Comparison of ENCODE assay signal across 17 cellular contexts in genomic region chr4:55158957-55159356, GRCh38. TPM values are rescaled to one million over a fixed set of nuclear protein-coding genes. Genes with fewer than 3 reads are reported as not detected.
"Had no signal": no experiment of that assay in that cellular context is flagged by ENCODE, and none has a peak within 500 bp of the region (broad histone marks: within the 10 kb centered on the region; RNA-seq: fewer than 3 reads in every experiment).

No MANE protein-coding gene starts in this region.

- H3K27ac Mint-ChIP-seq: activated CD4-positive, alpha-beta T cell treated with anti-CD3 and anti-CD28 coated beads for 36 hours; activated CD8-positive, alpha-beta T cell treated with anti-CD3 and anti-CD28 coated beads for 36 hours; activated naive CD4-positive, alpha-beta T cell treated with anti-CD3 and anti-CD28 coated beads for 36 hours; activated T-helper 17 cell treated with anti-CD3 and anti-CD28 coated beads, Interleukin-2, amount 50 U/mL, for 72 hours; naive thymus-derived CD8-positive, alpha-beta T cell; progenitor cell of endocrine pancreas had no signal

- DNase-seq: activated CD4-positive, alpha-beta T cell treated with anti-CD3 and anti-CD28 coated beads for 36 hours; activated CD8-positive, alpha-beta memory T cell treated with anti-CD3 and anti-CD28 coated beads, Interleukin-2, amount 50 U/mL, for 48 hours; activated CD8-positive, alpha-beta T cell treated with anti-CD3 and anti-CD28 coated beads for 36 hours; activated naive CD4-positive, alpha-beta T cell treated with anti-CD3 and anti-CD28 coated beads for 36 hours; central memory CD4-positive, alpha-beta T cell; foreskin fibroblast; mammary epithelial cell; naive thymus-derived CD8-positive, alpha-beta T cell; right cardiac atrium had no signal

- ATAC-seq: activated CD4-positive, alpha-beta T cell treated with anti-CD3 and anti-CD28 coated beads for 36 hours; activated CD8-positive, alpha-beta T cell treated with anti-CD3 and anti-CD28 coated beads for 36 hours; activated T-helper 17 cell treated with anti-CD3 and anti-CD28 coated beads, Interleukin-2, amount 50 U/mL, for 72 hours; esophagus mucosa; naive thymus-derived CD8-positive, alpha-beta T cell; right cardiac atrium had no signal

- H3K4me3 ChIP-seq: smooth muscle cell had no signal

- FAIRE-seq: endometrium, urothelium cell line had no signal

- H3K4me1 Mint-ChIP-seq: activated CD4-positive, alpha-beta T cell treated with anti-CD3 and anti-CD28 coated beads for 36 hours; activated T-helper 17 cell treated with anti-CD3 and anti-CD28 coated beads, Interleukin-2, amount 50 U/mL, for 72 hours had no signal

- H3K4me3 Mint-ChIP-seq: activated CD4-positive, alpha-beta T cell treated with anti-CD3 and anti-CD28 coated beads for 36 hours; activated CD8-positive, alpha-beta T cell treated with anti-CD3 and anti-CD28 coated beads for 36 hours; activated naive CD4-positive, alpha-beta T cell treated with anti-CD3 and anti-CD28 coated beads for 36 hours; activated T-helper 17 cell treated with anti-CD3 and anti-CD28 coated beads, Interleukin-2, amount 50 U/mL, for 72 hours; naive thymus-derived CD8-positive, alpha-beta T cell had no signal

- H3K9me3 Mint-ChIP-seq: activated CD8-positive, alpha-beta T cell treated with anti-CD3 and anti-CD28 coated beads for 36 hours; activated naive CD4-positive, alpha-beta T cell treated with anti-CD3 and anti-CD28 coated beads for 36 hours; activated T-helper 17 cell treated with anti-CD3 and anti-CD28 coated beads, Interleukin-2, amount 50 U/mL, for 72 hours had no signal

- H3K27ac ChIP-seq: VCaP had no signal

RNA-seq across cellular contexts. Expression of gene KDR, which starts 33.6 kb away (rescaled TPM):
- total RNA-seq: activated CD4-positive, alpha-beta T cell treated with anti-CD3 and anti-CD28 coated beads for 36 hours; activated CD8-positive, alpha-beta T cell treated with anti-CD3 and anti-CD28 coated beads for 36 hours; activated naive CD4-positive, alpha-beta T cell treated with anti-CD3 and anti-CD28 coated beads for 36 hours; activated T-helper 17 cell treated with anti-CD3 and anti-CD28 coated beads, Interleukin-2, amount 50 U/mL, for 72 hours; mononuclear cell; naive thymus-derived CD8-positive, alpha-beta T cell had no signal
